ENCODE assay signal across 9 cellular contexts in genomic region chr10:114779803-114780609, GRCh38. TPM values are rescaled to one million over a fixed set of nuclear protein-coding genes. Genes with fewer than 3 reads are reported as not detected.
DNase-seq lines count a peak whose midpoint lies in the region; ATAC-seq and TF ChIP-seq lines count a peak whose summit lies in the region.
"Had no signal": no experiment of that assay in that cellular context is flagged by ENCODE, and none has a peak within 500 bp of the region (broad histone marks: within the 10 kb centered on the region; RNA-seq: fewer than 3 reads in every experiment).

No MANE protein-coding gene starts in this region.

- no peaks in the 10 kb centered on the region for H3K36me3 ChIP-seq in osteoblast (ENCODE audit: insufficient read depth, low read length)
- no peaks in the 10 kb centered on the region for H3K36me3 ChIP-seq in psoas muscle (ENCODE audit: insufficient read depth in 1 of 2, low read depth in 1 of 2)
- no peaks in the 10 kb centered on the region for H3K36me3 ChIP-seq in CD8-positive, alpha-beta memory T cell (ENCODE audit: insufficient read depth, low read length)
- H3K36me3 ChIP-seq: WERI-Rb-1 had no signal

- 67 to 79% (median 76%) methylated on average over 3 of the region's 3 CpGs for WGBS in psoas muscle, 3 donors

- no peak overlapping the region for H3K4me3 Mint-ChIP-seq in CD8-positive, alpha-beta memory T cell

- H3K27ac Mint-ChIP-seq in CD8-positive, alpha-beta memory T cell: no peak overlapping the region

- intact Hi-C loops in psoas muscle (cut with DNase I): loop anchor here in 1 of 2 donors (5.0 to 10.0 kb wide), 2 partner anchors 145 to 308 kb away; no protein-coding TSS in a partner anchor

- POLR2A ChIA-PET in CD8-positive, alpha-beta memory T cell (lab: Charles Lee): no interaction called here

- peaks cover 0 to 2% (median 0%) of the 10 kb centered on the region in 3 donors for H3K36me3 Mint-ChIP-seq in CD8-positive, alpha-beta memory T cell

- no peak overlapping the region for H2AFZ ChIP-seq in osteoblast (ENCODE audit: low read length)

- H3K9me3 ChIP-seq in osteoblast (ENCODE audit: low read depth, low read length) (no peaks in the 10 kb centered on the region), psoas muscle (no peaks in the 10 kb centered on the region)
- no peaks in the 10 kb centered on the region for H3K9me3 ChIP-seq in CD8-positive, alpha-beta memory T cell (ENCODE audit: low read length)

- H3K79me2 ChIP-seq in osteoblast (ENCODE audit: insufficient read depth, low read length): no peaks in the 10 kb centered on the region

- no peak overlapping the region for H3K4me3 ChIP-seq in osteoblast (ENCODE audit: insufficient read depth, low read length)
- no peak overlapping the region for H3K4me3 ChIP-seq in psoas muscle
- H3K4me3 ChIP-seq in CD8-positive, alpha-beta memory T cell (ENCODE audit: low read length): no peak overlapping the region

- no peaks in the 10 kb centered on the region for H3K4me1 Mint-ChIP-seq in CD8-positive, alpha-beta memory T cell

- H3K4me2 ChIP-seq in osteoblast (ENCODE audit: insufficient read depth, low read length): peak overlapping the region; percentile 40

- no peaks in the 10 kb centered on the region for H4K20me1 ChIP-seq in osteoblast (ENCODE audit: insufficient read depth, low read length)

- H3K27me3 Mint-ChIP-seq in CD8-positive, alpha-beta memory T cell: no peaks in the 10 kb centered on the region

- CTCF ChIA-PET in CD8-positive, alpha-beta memory T cell (lab: Charles Lee): interaction anchor here (0.7 to 1.2 kb wide), 2 partner anchors 10 to 42 kb away, joined by 3 read pairs; partner anchors contain the start of gene FHIP2A

- H3K4me1 ChIP-seq in osteoblast (ENCODE audit: insufficient read depth, low read length) (peaks cover 16% of the 10 kb centered on the region), psoas muscle (no peaks in the 10 kb centered on the region)
- no peaks in the 10 kb centered on the region for H3K4me1 ChIP-seq in CD8-positive, alpha-beta memory T cell (ENCODE audit: insufficient read depth, low read length)

- no peaks in the 10 kb centered on the region for H3K9me3 Mint-ChIP-seq in CD8-positive, alpha-beta memory T cell

- peak; percentile 46 for DNase-seq in DMS53 treated with DMSO at 0.1 percent for 48 hours (lab: John Stamatoyannopoulos, UW; ENCODE audit: unreplicated experiment)
- peak; percentile 33 for DNase-seq in NCI-H510A treated with DMSO at 0.1 percent for 48 hours (lab: John Stamatoyannopoulos, UW)
- peak; percentile 34 for DNase-seq in epidermal melanocyte (ENCODE audit: insufficient read length, low spot score)
- peak; percentile 48 for DNase-seq in osteoblast (ENCODE audit: insufficient read length, low spot score, missing footprints)
- no peak for DNase-seq in G401 (ENCODE audit: low spot score)
- DNase-seq in activated CD4-positive, alpha-beta T cell treated with anti-CD3 and anti-CD28 coated beads, Interleukin-2, amount 50 U/mL, for 4 hours: no peak
- no peak for DNase-seq in psoas muscle
- DNase-seq in CD8-positive, alpha-beta memory T cell: no peak
- DNase-seq: WERI-Rb-1 had no signal

- ATAC-seq in psoas muscle: no peak

- H3K27ac ChIP-seq in osteoblast (ENCODE audit: low read depth, low read length) (peak overlapping the region; percentile 14), psoas muscle (no peak overlapping the region)
- H3K27ac ChIP-seq in CD8-positive, alpha-beta memory T cell (ENCODE audit: low read depth, low read length): no peak overlapping the region
- H3K27ac ChIP-seq: WERI-Rb-1 had no signal

- H3K27me3 ChIP-seq in osteoblast (ENCODE audit: insufficient read depth, low read length) (peaks cover 17% of the 10 kb centered on the region), psoas muscle (ENCODE audit: insufficient read depth in 3 of 3, low read length in 2 of 3) (no peaks in the 10 kb centered on the region)
- H3K27me3 ChIP-seq in CD8-positive, alpha-beta memory T cell (ENCODE audit: insufficient read depth, low read length, poor library complexity, severe bottlenecking): no peaks in the 10 kb centered on the region

- in situ Hi-C loops in G401 (cut with HindIII; ENCODE audit: low sequenced_read_pairs): no loop called here

- TF ChIP-seq CTCF in osteoblast (IDR thresholded peaks at IDR 0.05; ENCODE audit: extremely low read depth, low read depth, low read length) (no peak), psoas muscle (IDR thresholded peaks at IDR 0.05) (no peak)

RNA-seq across cellular contexts. Expression of gene FHIP2A, which starts 41.6 kb away (rescaled TPM):
- total RNA-seq in osteoblast (49.6 and 51.9 TPM in 2 replicates), psoas muscle (10 to 100 TPM; 19.9 to 31.9 (median 26.0) TPM)
- total RNA-seq in G401 (2014; rRNA removed; shearing (Covaris generic)): 1.4 and 5.0 TPM in 2 replicates
- 10 to 100 TPM in 1 of 3 donors, 1 to 10 TPM in 2; 3.4 to 12.8 (median 6.6) TPM for polyA plus RNA-seq in psoas muscle
- 10 to 100 TPM; 20.0 to 23.2 TPM for total RNA-seq in CD8-positive, alpha-beta memory T cell
- 11.6 TPM for polyA plus RNA-seq in CD8-positive, alpha-beta memory T cell

Comparison
In these comparisons a context has a peak if more than half of its experiments do, and no peak if none do; other contexts are left out.
1. DNase-seq: peak in DMS53 treated with DMSO at 0.1 percent for 48 hours (single experiment), NCI-H510A treated with DMSO at 0.1 percent for 48 hours (single experiment), epidermal melanocyte (single experiment) and osteoblast (single experiment); none in G401 (single experiment), activated CD4-positive, alpha-beta T cell treated with anti-CD3 and anti-CD28 coated beads, Interleukin-2, amount 50 U/mL, for 4 hours (0 of 2), psoas muscle (0 of 2) and CD8-positive, alpha-beta memory T cell (0 of 5).